Comparison of ENCODE assay signal across 1 cellular context in the genomic region with DNA sequence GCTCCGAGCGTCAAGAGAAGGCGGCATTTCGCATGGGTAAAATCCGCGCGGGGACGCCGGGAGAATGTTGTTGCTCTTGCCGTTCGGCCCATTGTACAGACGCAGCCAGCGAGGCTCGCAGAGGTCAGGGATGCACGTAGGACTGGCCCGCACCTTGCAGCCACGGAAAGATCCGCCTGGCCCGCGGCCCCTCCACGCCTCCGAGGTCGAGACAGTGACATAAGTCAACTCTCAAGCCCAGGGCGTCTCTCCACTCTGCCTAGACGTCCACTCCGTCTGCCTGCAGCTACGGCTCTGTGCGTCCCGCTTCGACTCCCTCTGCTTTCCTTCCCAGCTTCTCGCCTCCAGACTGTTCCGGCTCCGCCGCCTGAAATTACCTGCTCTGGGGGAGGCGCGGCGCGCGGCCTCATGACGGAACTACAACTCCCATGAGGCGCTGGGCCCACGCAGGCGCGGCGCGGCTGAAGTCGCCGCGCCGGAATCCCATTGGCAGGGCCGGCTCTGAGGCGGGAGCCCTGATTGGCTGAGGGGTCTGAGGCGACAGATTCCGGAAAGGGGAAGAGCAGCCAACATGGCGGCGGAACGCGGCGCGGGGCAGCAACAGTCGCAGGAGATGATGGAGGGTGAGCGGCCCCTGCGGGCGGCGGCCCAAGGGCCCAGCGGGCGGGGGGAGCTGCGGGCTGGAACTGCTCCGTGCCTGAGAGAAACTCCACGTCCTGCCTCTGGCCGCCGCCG.
TF ChIP-seq lines count a peak whose summit lies in the region.

A gene with protein sequence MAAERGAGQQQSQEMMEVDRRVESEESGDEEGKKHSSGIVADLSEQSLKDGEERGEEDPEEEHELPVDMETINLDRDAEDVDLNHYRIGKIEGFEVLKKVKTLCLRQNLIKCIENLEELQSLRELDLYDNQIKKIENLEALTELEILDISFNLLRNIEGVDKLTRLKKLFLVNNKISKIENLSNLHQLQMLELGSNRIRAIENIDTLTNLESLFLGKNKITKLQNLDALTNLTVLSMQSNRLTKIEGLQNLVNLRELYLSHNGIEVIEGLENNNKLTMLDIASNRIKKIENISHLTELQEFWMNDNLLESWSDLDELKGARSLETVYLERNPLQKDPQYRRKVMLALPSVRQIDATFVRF (plus strand): TSS at position 543 of the 735 bp plus-strand sequence. CDS start 29 bp downstream, at position 572.

TF ChIP-seq in K562, 482 proteins besides CTCF, POLR2A, EP300 and RAD21 (continued from another document and continues in another):
- TF ChIP-seq, protein P1, sequence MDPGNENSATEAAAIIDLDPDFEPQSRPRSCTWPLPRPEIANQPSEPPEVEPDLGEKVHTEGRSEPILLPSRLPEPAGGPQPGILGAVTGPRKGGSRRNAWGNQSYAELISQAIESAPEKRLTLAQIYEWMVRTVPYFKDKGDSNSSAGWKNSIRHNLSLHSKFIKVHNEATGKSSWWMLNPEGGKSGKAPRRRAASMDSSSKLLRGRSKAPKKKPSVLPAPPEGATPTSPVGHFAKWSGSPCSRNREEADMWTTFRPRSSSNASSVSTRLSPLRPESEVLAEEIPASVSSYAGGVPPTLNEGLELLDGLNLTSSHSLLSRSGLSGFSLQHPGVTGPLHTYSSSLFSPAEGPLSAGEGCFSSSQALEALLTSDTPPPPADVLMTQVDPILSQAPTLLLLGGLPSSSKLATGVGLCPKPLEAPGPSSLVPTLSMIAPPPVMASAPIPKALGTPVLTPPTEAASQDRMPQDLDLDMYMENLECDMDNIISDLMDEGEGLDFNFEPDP (CRISPR knock-in tag; IDR thresholded peaks at IDR 0.05): no peak
- TF ChIP-seq LEF1 (IDR thresholded peaks at IDR 0.05) (no peak; the same call in 1 of the 2 replicates), TAF1 (IDR thresholded peaks at IDR 0.05; ENCODE audit: control insufficient read depth, extremely low read depth, insufficient read depth, low read length, severe bottlenecking) (peak; percentile 74), KLF1 (tag; IDR thresholded peaks at IDR 0.05) (no peak), ZBTB7A (IDR thresholded peaks at IDR 0.05; ENCODE audit: borderline replicate concordance, control insufficient read depth, low read depth, low read length) (no peak), MECOM (CRISPR knock-in tag; IDR thresholded peaks at IDR 0.05) (no peak), CTBP1 (IDR thresholded peaks at IDR 0.05; ENCODE audit: borderline replicate concordance) (peak; percentile 50), NFE2L1 (tag; IDR thresholded peaks at IDR 0.05; ENCODE audit: borderline replicate concordance, low read depth) (no peak), SIX5 (IDR thresholded peaks at IDR 0.05; ENCODE audit: borderline replicate concordance in 1 of 2, insufficient read depth in 1 of 2, low read depth in 1 of 2, low read length in 2 of 2) (peak; percentile 81 to 83), DACH1 (IDR thresholded peaks at IDR 0.05; ENCODE audit: partially characterized antibody) (peak; percentile 16), NRF1 (conservative IDR thresholded peaks at IDR 0.05 in 1 of 2, IDR thresholded peaks at IDR 0.05 in 1 of 2) (peak; percentile 95 to 96), GABPA (tag; conservative IDR thresholded peaks at IDR 0.05; ENCODE audit: low read depth) (peak; percentile 70), ZNF133 (CRISPR knock-in tag; IDR thresholded peaks at IDR 0.05) (no peak), KDM1A (IDR thresholded peaks at IDR 0.05) (peak; percentile 80 to 96), ZNF780A (CRISPR knock-in tag; IDR thresholded peaks at IDR 0.05) (no peak), TEAD1 (CRISPR knock-in tag; IDR thresholded peaks at IDR 0.05) (peak; percentile 16 to 53; a peak in 2 of 4 replicates), MTA1 (IDR thresholded peaks at IDR 0.05; ENCODE audit: borderline replicate concordance) (peak; percentile 88), RBM25 (IDR thresholded peaks at IDR 0.05; ENCODE audit: low read depth, low read length, severe bottlenecking) (peak; percentile 85), SMARCE1 (IDR thresholded peaks at IDR 0.05) (no peak), RNF2 (IDR thresholded peaks at IDR 0.05) (0 out of 2 replicates have a peak, but pooled peaks have one; percentile 36), PHF8 (IDR thresholded peaks at IDR 0.05; ENCODE audit: borderline replicate concordance, low read length) (peak; percentile 83; the same call in 1 of the 2 replicates), ZFX (CRISPR knock-in tag; IDR thresholded peaks at IDR 0.05) (peak; percentile 35; the same call in 1 of the 2 replicates), GTF2E2 (tag; IDR thresholded peaks at IDR 0.05) (peak; percentile 37; the same call in 1 of the 2 replicates), PHTF2 (CRISPR knock-in tag; IDR thresholded peaks at IDR 0.05) (no peak), EP400 (IDR thresholded peaks at IDR 0.05) (peak; percentile 53; the same call in 1 of the 2 replicates), CXXC5 (CRISPR knock-in tag; IDR thresholded peaks at IDR 0.05) (peak; percentile 71), MAZ (CRISPR knock-in tag; conservative IDR thresholded peaks at IDR 0.05 in 1 of 2, IDR thresholded peaks at IDR 0.05 in 1 of 2) (peak; percentile 38 to 39; a peak in 2 of 4 replicates), YY1 (IDR thresholded peaks at IDR 0.05; ENCODE audit: borderline replicate concordance in 1 of 3, control insufficient read depth in 1 of 3, extremely low read depth in 1 of 3, insufficient read depth in 3 of 3, insufficient read length in 1 of 3, insufficient replicate concordance in 2 of 3, low read depth in 1 of 3, low read length in 2 of 3) (peak; percentile 85 to 95 (median 93)), SMARCA5 (IDR thresholded peaks at IDR 0.05) (peak; percentile 94), CHD2 (IDR thresholded peaks at IDR 0.05; ENCODE audit: low read depth, low read length) (no peak; the same call in 1 of the 2 replicates), SIN3A (IDR thresholded peaks at IDR 0.05; ENCODE audit: borderline replicate concordance in 2 of 2, control insufficient read depth in 1 of 2, low read depth in 2 of 2, low read length in 2 of 2) (peak in 1 of 2 experiments; percentile 67; a peak in 1 of 4 replicates), NR2F6 (CRISPR knock-in tag; IDR thresholded peaks at IDR 0.05) (no peak), FOS (IDR thresholded peaks at IDR 0.05; ENCODE audit: extremely low read depth, insufficient read length) (peak; percentile 85), RBFOX2 (IDR thresholded peaks at IDR 0.05; ENCODE audit: low read depth, low read length) (peak; percentile 84), NFYB (IDR thresholded peaks at IDR 0.05; ENCODE audit: extremely low read depth, insufficient read length) (peak; percentile 88), TAF9B (IDR thresholded peaks at IDR 0.05; ENCODE audit: partially characterized antibody) (peak; percentile 50), BCOR (IDR thresholded peaks at IDR 0.05) (peak; percentile 98)
- TF ChIP-seq, protein P2, sequence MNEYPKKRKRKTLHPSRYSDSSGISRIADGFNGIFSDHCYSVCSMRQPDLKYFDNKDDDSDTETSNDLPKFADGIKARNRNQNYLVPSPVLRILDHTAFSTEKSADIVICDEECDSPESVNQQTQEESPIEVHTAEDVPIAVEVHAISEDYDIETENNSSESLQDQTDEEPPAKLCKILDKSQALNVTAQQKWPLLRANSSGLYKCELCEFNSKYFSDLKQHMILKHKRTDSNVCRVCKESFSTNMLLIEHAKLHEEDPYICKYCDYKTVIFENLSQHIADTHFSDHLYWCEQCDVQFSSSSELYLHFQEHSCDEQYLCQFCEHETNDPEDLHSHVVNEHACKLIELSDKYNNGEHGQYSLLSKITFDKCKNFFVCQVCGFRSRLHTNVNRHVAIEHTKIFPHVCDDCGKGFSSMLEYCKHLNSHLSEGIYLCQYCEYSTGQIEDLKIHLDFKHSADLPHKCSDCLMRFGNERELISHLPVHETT (CRISPR knock-in tag; conservative IDR thresholded peaks at IDR 0.05 in 1 of 2, IDR thresholded peaks at IDR 0.05 in 1 of 2): no peak
- TF ChIP-seq, protein P3, sequence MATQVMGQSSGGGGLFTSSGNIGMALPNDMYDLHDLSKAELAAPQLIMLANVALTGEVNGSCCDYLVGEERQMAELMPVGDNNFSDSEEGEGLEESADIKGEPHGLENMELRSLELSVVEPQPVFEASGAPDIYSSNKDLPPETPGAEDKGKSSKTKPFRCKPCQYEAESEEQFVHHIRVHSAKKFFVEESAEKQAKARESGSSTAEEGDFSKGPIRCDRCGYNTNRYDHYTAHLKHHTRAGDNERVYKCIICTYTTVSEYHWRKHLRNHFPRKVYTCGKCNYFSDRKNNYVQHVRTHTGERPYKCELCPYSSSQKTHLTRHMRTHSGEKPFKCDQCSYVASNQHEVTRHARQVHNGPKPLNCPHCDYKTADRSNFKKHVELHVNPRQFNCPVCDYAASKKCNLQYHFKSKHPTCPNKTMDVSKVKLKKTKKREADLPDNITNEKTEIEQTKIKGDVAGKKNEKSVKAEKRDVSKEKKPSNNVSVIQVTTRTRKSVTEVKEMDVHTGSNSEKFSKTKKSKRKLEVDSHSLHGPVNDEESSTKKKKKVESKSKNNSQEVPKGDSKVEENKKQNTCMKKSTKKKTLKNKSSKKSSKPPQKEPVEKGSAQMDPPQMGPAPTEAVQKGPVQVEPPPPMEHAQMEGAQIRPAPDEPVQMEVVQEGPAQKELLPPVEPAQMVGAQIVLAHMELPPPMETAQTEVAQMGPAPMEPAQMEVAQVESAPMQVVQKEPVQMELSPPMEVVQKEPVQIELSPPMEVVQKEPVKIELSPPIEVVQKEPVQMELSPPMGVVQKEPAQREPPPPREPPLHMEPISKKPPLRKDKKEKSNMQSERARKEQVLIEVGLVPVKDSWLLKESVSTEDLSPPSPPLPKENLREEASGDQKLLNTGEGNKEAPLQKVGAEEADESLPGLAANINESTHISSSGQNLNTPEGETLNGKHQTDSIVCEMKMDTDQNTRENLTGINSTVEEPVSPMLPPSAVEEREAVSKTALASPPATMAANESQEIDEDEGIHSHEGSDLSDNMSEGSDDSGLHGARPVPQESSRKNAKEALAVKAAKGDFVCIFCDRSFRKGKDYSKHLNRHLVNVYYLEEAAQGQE (CRISPR knock-in tag; IDR thresholded peaks at IDR 0.05; ENCODE audit: low read depth): 0 out of 2 replicates have a peak, but pooled peaks have one; percentile 19
- TF ChIP-seq, protein P4, sequence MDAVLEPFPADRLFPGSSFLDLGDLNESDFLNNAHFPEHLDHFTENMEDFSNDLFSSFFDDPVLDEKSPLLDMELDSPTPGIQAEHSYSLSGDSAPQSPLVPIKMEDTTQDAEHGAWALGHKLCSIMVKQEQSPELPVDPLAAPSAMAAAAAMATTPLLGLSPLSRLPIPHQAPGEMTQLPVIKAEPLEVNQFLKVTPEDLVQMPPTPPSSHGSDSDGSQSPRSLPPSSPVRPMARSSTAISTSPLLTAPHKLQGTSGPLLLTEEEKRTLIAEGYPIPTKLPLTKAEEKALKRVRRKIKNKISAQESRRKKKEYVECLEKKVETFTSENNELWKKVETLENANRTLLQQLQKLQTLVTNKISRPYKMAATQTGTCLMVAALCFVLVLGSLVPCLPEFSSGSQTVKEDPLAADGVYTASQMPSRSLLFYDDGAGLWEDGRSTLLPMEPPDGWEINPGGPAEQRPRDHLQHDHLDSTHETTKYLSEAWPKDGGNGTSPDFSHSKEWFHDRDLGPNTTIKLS (IDR thresholded peaks at IDR 0.05; ENCODE audit: borderline replicate concordance, low read depth): peak; percentile 82
- TF ChIP-seq, protein P5, sequence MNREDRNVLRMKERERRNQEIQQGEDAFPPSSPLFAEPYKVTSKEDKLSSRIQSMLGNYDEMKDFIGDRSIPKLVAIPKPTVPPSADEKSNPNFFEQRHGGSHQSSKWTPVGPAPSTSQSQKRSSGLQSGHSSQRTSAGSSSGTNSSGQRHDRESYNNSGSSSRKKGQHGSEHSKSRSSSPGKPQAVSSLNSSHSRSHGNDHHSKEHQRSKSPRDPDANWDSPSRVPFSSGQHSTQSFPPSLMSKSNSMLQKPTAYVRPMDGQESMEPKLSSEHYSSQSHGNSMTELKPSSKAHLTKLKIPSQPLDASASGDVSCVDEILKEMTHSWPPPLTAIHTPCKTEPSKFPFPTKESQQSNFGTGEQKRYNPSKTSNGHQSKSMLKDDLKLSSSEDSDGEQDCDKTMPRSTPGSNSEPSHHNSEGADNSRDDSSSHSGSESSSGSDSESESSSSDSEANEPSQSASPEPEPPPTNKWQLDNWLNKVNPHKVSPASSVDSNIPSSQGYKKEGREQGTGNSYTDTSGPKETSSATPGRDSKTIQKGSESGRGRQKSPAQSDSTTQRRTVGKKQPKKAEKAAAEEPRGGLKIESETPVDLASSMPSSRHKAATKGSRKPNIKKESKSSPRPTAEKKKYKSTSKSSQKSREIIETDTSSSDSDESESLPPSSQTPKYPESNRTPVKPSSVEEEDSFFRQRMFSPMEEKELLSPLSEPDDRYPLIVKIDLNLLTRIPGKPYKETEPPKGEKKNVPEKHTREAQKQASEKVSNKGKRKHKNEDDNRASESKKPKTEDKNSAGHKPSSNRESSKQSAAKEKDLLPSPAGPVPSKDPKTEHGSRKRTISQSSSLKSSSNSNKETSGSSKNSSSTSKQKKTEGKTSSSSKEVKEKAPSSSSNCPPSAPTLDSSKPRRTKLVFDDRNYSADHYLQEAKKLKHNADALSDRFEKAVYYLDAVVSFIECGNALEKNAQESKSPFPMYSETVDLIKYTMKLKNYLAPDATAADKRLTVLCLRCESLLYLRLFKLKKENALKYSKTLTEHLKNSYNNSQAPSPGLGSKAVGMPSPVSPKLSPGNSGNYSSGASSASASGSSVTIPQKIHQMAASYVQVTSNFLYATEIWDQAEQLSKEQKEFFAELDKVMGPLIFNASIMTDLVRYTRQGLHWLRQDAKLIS (CRISPR knock-in tag; IDR thresholded peaks at IDR 0.05): no peak
- TF ChIP-seq, protein P6, sequence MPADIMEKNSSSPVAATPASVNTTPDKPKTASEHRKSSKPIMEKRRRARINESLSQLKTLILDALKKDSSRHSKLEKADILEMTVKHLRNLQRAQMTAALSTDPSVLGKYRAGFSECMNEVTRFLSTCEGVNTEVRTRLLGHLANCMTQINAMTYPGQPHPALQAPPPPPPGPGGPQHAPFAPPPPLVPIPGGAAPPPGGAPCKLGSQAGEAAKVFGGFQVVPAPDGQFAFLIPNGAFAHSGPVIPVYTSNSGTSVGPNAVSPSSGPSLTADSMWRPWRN (IDR thresholded peaks at IDR 0.05; ENCODE audit: low read depth): no peak
- TF ChIP-seq, protein P7, sequence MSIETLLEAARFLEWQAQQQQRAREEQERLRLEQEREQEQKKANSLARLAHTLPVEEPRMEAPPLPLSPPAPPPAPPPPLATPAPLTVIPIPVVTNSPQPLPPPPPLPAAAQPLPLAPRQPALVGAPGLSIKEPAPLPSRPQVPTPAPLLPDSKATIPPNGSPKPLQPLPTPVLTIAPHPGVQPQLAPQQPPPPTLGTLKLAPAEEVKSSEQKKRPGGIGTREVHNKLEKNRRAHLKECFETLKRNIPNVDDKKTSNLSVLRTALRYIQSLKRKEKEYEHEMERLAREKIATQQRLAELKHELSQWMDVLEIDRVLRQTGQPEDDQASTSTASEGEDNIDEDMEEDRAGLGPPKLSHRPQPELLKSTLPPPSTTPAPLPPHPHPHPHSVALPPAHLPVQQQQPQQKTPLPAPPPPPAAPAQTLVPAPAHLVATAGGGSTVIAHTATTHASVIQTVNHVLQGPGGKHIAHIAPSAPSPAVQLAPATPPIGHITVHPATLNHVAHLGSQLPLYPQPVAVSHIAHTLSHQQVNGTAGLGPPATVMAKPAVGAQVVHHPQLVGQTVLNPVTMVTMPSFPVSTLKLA (conservative IDR thresholded peaks at IDR 0.05): peak; percentile 62 to 74
- TF ChIP-seq, protein P8, sequence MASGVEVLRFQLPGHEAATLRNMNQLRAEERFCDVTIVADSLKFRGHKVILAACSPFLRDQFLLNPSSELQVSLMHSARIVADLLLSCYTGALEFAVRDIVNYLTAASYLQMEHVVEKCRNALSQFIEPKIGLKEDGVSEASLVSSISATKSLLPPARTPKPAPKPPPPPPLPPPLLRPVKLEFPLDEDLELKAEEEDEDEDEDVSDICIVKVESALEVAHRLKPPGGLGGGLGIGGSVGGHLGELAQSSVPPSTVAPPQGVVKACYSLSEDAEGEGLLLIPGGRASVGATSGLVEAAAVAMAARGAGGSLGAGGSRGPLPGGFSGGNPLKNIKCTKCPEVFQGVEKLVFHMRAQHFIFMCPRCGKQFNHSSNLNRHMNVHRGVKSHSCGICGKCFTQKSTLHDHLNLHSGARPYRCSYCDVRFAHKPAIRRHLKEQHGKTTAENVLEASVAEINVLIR (CRISPR knock-in tag; IDR thresholded peaks at IDR 0.05): 0 out of 2 replicates have a peak, but pooled peaks have one; percentile 33
